In genomic region chr1:44947060-44947773, GRCh38 we compare ENCODE assay signal across 8 cellular contexts. TPM values are rescaled to one million over a fixed set of nuclear protein-coding genes. Genes with fewer than 3 reads are reported as not detected.
DNase-seq lines count a peak whose midpoint lies in the region; ATAC-seq and TF ChIP-seq lines count a peak whose summit lies in the region.

No MANE protein-coding gene starts in this region.

- H3K4me1 Mint-ChIP-seq in HFFc6 (ENCODE audit: low read depth), result peaks cover 29% of the 10 kb centered on the region

- H3K9me3 ChIP-seq in heart right ventricle, result no peaks in the 10 kb centered on the region
- no peaks in the 10 kb centered on the region for H3K9me3 ChIP-seq in stomach

- H3K27me3 Mint-ChIP-seq in HFFc6 (ENCODE audit: insufficient read depth), result no peaks in the 10 kb centered on the region; the same call in 1 of the 2 replicates

- TF ChIP-seq EP300 in stomach (IDR thresholded peaks at IDR 0.05), result no peak

- peak overlapping the region; percentile 39 for H3K4me3 Mint-ChIP-seq in HFFc6

- intact Hi-C loops in heart right ventricle (cut with DNase I) (loop anchor here in 1 of 10 donors (5.0 kb wide), 1 partner anchor 60 kb away; no protein-coding TSS in a partner anchor), stomach (cut with DNase I; ENCODE audit: low total_unique reads) (no loop called here)

- TF ChIP-seq CTCF in HFFc6 (IDR thresholded peaks at IDR 0.05) (no peak), WI38 (IDR thresholded peaks at IDR 0.05; ENCODE audit: low read depth, low read length) (no peak), heart right ventricle (IDR thresholded peaks at IDR 0.05) (no peak), stomach (IDR thresholded peaks at IDR 0.05) (no peak)

- H3K27me3 ChIP-seq in heart right ventricle, result no peaks in the 10 kb centered on the region
- no peaks in the 10 kb centered on the region for H3K27me3 ChIP-seq in stomach

- peak overlapping the region in 9 of 10 donors; percentile 31 to 86 (median 58) for H3K27ac ChIP-seq in heart right ventricle
- peak overlapping the region; percentile 16 to 62 (median 56) for H3K27ac ChIP-seq in stomach

- H3K4me3 ChIP-seq in WI38 (ENCODE audit: low read depth, low read length) (0 out of 2 replicates have a peak overlapping the region, but pooled peaks have one; percentile 5), heart right ventricle (no peak overlapping the region), stomach (no peak overlapping the region)

- peak overlapping the region; percentile 50 for H3K27ac Mint-ChIP-seq in HFFc6

- H3K36me3 Mint-ChIP-seq in HFFc6 (ENCODE audit: low read depth), result no peaks in the 10 kb centered on the region

- ATAC-seq in heart right ventricle, result peak; percentile 80 to 95 (median 88)
- ATAC-seq in GM21528 (IDR thresholded peaks at IDR 0.05; ENCODE audit: low FRiP score, unreplicated experiment), result no peak
- ATAC-seq in GM19328 (IDR thresholded peaks at IDR 0.05; ENCODE audit: unreplicated experiment), result no peak

- H3K4me1 ChIP-seq in heart right ventricle (peaks cover 0 to 54% (median 29%) of the 10 kb centered on the region in 9 donors), stomach (peaks cover 25 to 51% (median 35%) of the 10 kb centered on the region in 4 donors)

- no peak for TF ChIP-seq POLR2A in stomach (IDR thresholded peaks at IDR 0.05)

- DNase-seq in HFFc6 (peak; percentile 62), heart right ventricle (peak; percentile 13 to 56), stomach (no peak), NCI-H748 treated with DMSO at 0.1 percent for 48 hours (lab: John Stamatoyannopoulos, UW) (no peak), medulla oblongata (ENCODE audit: extremely low spot score) (no peak)

- WGBS in heart right ventricle, 2 donors, result 13 to 14% methylated on average over 4 of the region's 4 CpGs
- WGBS in stomach, 5 donors, result 6 to 15% (median 12%) methylated on average over 4 of the region's 4 CpGs

- H3K36me3 ChIP-seq in heart right ventricle (no peaks in the 10 kb centered on the region), stomach (no peaks in the 10 kb centered on the region)

- no peaks in the 10 kb centered on the region for H3K9me3 Mint-ChIP-seq in HFFc6

RNA-seq across cellular contexts. Expression of gene EIF2B3, which starts 39.2 kb away (rescaled TPM):
- 10 to 100 TPM; 39.2 to 45.5 (median 44.1) TPM for total RNA-seq in HFFc6 (2021; fragmentation: NEBNext Ultra II Directional; extraction: Animal tissue kit (Norgen Biotek cat#: 25700))
- 10 to 100 TPM; 33.6 to 50.2 (median 41.4) TPM for total RNA-seq in heart right ventricle
- 10 to 100 TPM; 19.2 to 44.4 TPM for polyA plus RNA-seq in heart right ventricle
- total RNA-seq in stomach, result 100 to 1,000 TPM in 1 of 5 donors, 10 to 100 TPM in 1, 1 to 10 TPM in 2, under 1 TPM in 1; 0.58 to 294 (median 7.4) TPM
- polyA plus RNA-seq in stomach, result 10 to 100 TPM; 13.4 to 13.9 (median 13.4) TPM

Comparison
In these comparisons a context has a peak if more than half of its experiments do, and no peak if none do; other contexts are left out.
1. DNase-seq: peak in HFFc6 (single experiment) and heart right ventricle (2 of 2); none in stomach (single experiment), NCI-H748 treated with DMSO at 0.1 percent for 48 hours (single experiment) and medulla oblongata (single experiment).
2. ATAC-seq: peak in heart right ventricle (8 of 8); none in GM21528 (single experiment) and GM19328 (single experiment).